8 cellular contexts compared by ENCODE assay signal in genomic region chr11:57499413-57499982, GRCh38. TPM values are rescaled to one million over a fixed set of nuclear protein-coding genes. Genes with fewer than 3 reads are reported as not detected.
A peak's percentile ranks its signal among the peaks of the same experiment; 100 is the strongest.
DNase-seq lines count a peak whose midpoint lies in the region; ATAC-seq and FAIRE-seq lines count a peak whose summit lies in the region.

No MANE protein-coding gene starts in this region.

- H2BK120ac ChIP-seq in trophoblast cell (ENCODE audit: insufficient read depth, low read length, poor library complexity) = no peak overlapping the region

- intact Hi-C loops in right cardiac atrium (cut with DNase I) = no loop called here

- H3K23ac ChIP-seq in trophoblast cell (ENCODE audit: low read length) = no peak overlapping the region

- H4K91ac ChIP-seq in trophoblast cell (ENCODE audit: low read depth, low read length) = peak overlapping the region; percentile 58

- no peak overlapping the region for H3K4ac ChIP-seq in trophoblast cell (ENCODE audit: low read depth, low read length)

- H4K12ac ChIP-seq in trophoblast cell (ENCODE audit: low read depth, low read length) = no peak overlapping the region

- peak overlapping the region; percentile 78 for H2AFZ ChIP-seq in ACC112 (ENCODE audit: low read length, unreplicated experiment)
- peak overlapping the region; percentile 83 for H2AFZ ChIP-seq in trophoblast cell (ENCODE audit: insufficient read depth, low read length, poor library complexity)

- ATAC-seq in GM18861 (IDR thresholded peaks at IDR 0.05; ENCODE audit: unreplicated experiment) (peak; percentile 99), HG03066 (IDR thresholded peaks at IDR 0.05; ENCODE audit: low read depth, unreplicated experiment) (peak; percentile 100), right cardiac atrium (peak; percentile 99)

- H3K18ac ChIP-seq in trophoblast cell (ENCODE audit: low read length) = peak overlapping the region; percentile 71

- H3K4me3 ChIP-seq in ACC112 (ENCODE audit: low read depth, low read length) (peak overlapping the region; percentile 67), right cardiac atrium (ENCODE audit: low read length) (no peak overlapping the region), trophoblast cell (ENCODE audit: low read depth, low read length) (no peak overlapping the region)

- H3K27me3 ChIP-seq in ACC112 (ENCODE audit: insufficient read depth, low read length) (no peaks in the 10 kb centered on the region), right cardiac atrium (ENCODE audit: control insufficient read depth, insufficient read depth) (no peaks in the 10 kb centered on the region), trophoblast cell (ENCODE audit: insufficient read depth, low read length) (no peaks in the 10 kb centered on the region)

- H3K36me3 ChIP-seq in ACC112 (ENCODE audit: insufficient read depth, low read length) (no peaks in the 10 kb centered on the region), trophoblast cell (ENCODE audit: control insufficient read depth in 1 of 2, insufficient read depth in 2 of 2, low read length in 2 of 2) (no peaks in the 10 kb centered on the region)

- H2BK12ac ChIP-seq in trophoblast cell (ENCODE audit: low read length) = no peak overlapping the region

- H3K4me1 ChIP-seq in ACC112 (ENCODE audit: control insufficient read depth, insufficient read depth, low read length, unreplicated experiment) (peaks cover 7% of the 10 kb centered on the region), right cardiac atrium (ENCODE audit: control insufficient read depth, insufficient read depth, low read length) (peaks cover 17% of the 10 kb centered on the region), trophoblast cell (ENCODE audit: control insufficient read depth in 1 of 2, insufficient read depth in 2 of 2, low read length in 2 of 2) (peaks cover 3 to 14% of the 10 kb centered on the region in 2 experiments)

- H2AK5ac ChIP-seq in trophoblast cell (ENCODE audit: low read length) = no peak overlapping the region

- peak; percentile 78 for DNase-seq in NCI-H748 treated with DMSO at 0.1 percent for 48 hours (lab: John Stamatoyannopoulos, UW)
- peak; percentile 95 for DNase-seq in astrocyte of the hippocampus (ENCODE audit: low read depth, low spot score)
- DNase-seq in right cardiac atrium = peak; percentile 98 to 100 (median 99)
- peak; percentile 81 to 91 for DNase-seq in trophoblast cell
- no peak for DNase-seq in HTR-8/SVneo (ENCODE audit: insufficient read length, low spot score)

- peak overlapping the region; percentile 36 for H3K14ac ChIP-seq in trophoblast cell (ENCODE audit: low read length)

- H3K79me2 ChIP-seq in ACC112 (ENCODE audit: control insufficient read depth, insufficient read depth, low read length, unreplicated experiment) (no peaks in the 10 kb centered on the region), trophoblast cell (ENCODE audit: control insufficient read depth, insufficient read depth, low read length, poor library complexity) (no peaks in the 10 kb centered on the region)

- 4% methylated on average over 35 of the region's 35 CpGs for WGBS in right cardiac atrium
- no CpG with 5 or more reads among the region's 35 CpGs for WGBS in trophoblast cell (ENCODE audit: extremely low coverage, insufficient coverage, insufficient read length)

- H3K79me1 ChIP-seq in trophoblast cell (ENCODE audit: low read length) = peaks cover 3% of the 10 kb centered on the region

- H2BK5ac ChIP-seq in trophoblast cell (ENCODE audit: low read depth, low read length, poor library complexity) = no peak overlapping the region

- no peak for FAIRE-seq in HTR-8/SVneo (lab: Jason Lieb, UNC)

- peak overlapping the region; percentile 72 for H3K4me2 ChIP-seq in trophoblast cell (ENCODE audit: low read length)

- peak overlapping the region; percentile 81 for H4K8ac ChIP-seq in trophoblast cell (ENCODE audit: low read depth, low read length)

- H3K9ac ChIP-seq in trophoblast cell (ENCODE audit: low read length) = peak overlapping the region; percentile 21

- H3K9me3 ChIP-seq in right cardiac atrium (ENCODE audit: control insufficient read depth, low read length) (no peaks in the 10 kb centered on the region), trophoblast cell (ENCODE audit: insufficient read depth, low read depth, low read length) (peaks cover 2% of the 10 kb centered on the region)

- H3K27ac ChIP-seq in ACC112 (ENCODE audit: low read depth, low read length) (no peak overlapping the region), right cardiac atrium (ENCODE audit: low read length) (peak overlapping the region; percentile 83), trophoblast cell (ENCODE audit: low read depth, low read length) (no peak overlapping the region)

RNA-seq across cellular contexts. Expression of gene SLC43A1, which starts 16.0 kb away (rescaled TPM):
- 1 to 10 TPM; 3.4 to 10.0 (median 8.8) TPM for total RNA-seq in right cardiac atrium
- 8.4 TPM for polyA plus RNA-seq in right cardiac atrium
- polyA plus RNA-seq in trophoblast cell (2013) = 0.29 and 0.37 TPM in 2 replicates

RNA-seq across cellular contexts. Expression of gene TIMM10, which starts 31.1 kb away (rescaled TPM):
- 10 to 100 TPM; 40.6 to 68.8 (median 50.2) TPM for total RNA-seq in right cardiac atrium
- polyA plus RNA-seq in right cardiac atrium = 59.2 TPM
- 61.0 and 61.7 TPM in 2 replicates for polyA plus RNA-seq in trophoblast cell (2013)

RNA-seq across cellular contexts. Expression of gene SMTNL1, which starts 37.9 kb away (rescaled TPM):
- total RNA-seq in right cardiac atrium = not detected
- polyA plus RNA-seq in right cardiac atrium = not detected
- 0.04 TPM in 1 of 2 replicates, not detected in the other for polyA plus RNA-seq in trophoblast cell (2013)

RNA-seq across cellular contexts. Expression of gene RTN4RL2, which starts 39.2 kb away (rescaled TPM):
- 1 to 10 TPM in 1 of 4 donors, under 1 TPM in 3; 0.65 to 1.4 (median 0.79) TPM for total RNA-seq in right cardiac atrium
- 0.97 TPM for polyA plus RNA-seq in right cardiac atrium
- 0.12 and 0.16 TPM in 2 replicates for polyA plus RNA-seq in trophoblast cell (2013)
